Comparison of ENCODE assay signal across 18 cellular contexts in genomic region chr11:13876423-13876822, GRCh38.
DNase-seq lines count a peak whose midpoint lies in the region; ATAC-seq, FAIRE-seq and TF ChIP-seq lines count a peak whose summit lies in the region.
"Had no signal": no experiment of that assay in that cellular context is flagged by ENCODE, and none has a peak within 500 bp of the region (broad histone marks: within the 10 kb centered on the region; RNA-seq: fewer than 3 reads in every experiment).

No MANE protein-coding gene starts in this region.

- no peak for DNase-seq in OCI-LY7 (ENCODE audit: low spot score)
- peak; percentile 27 for DNase-seq in OCI-M1 (lab: John Stamatoyannopoulos, UW)
- peak; percentile 59 to 83 (median 66) for DNase-seq in K562 (ENCODE audit: extremely low read depth in 1 of 4, low spot score in 3 of 4)
- peak; percentile 31 for DNase-seq in left kidney (ENCODE audit: low read depth, low spot score)
- no peak for DNase-seq in SKM-1 (lab: John Stamatoyannopoulos, UW; ENCODE audit: unreplicated experiment)
- DNase-seq in T-helper 17 cell, result no peak
- DNase-seq: C1 segment of cervical spinal cord; Calu3; CD4-positive, alpha-beta memory T cell; COR-L47; DMS53; DMS79 treated with DMSO at 0.1 percent for 48 hours; GF-D8; H9 had no signal

- no peaks in the 10 kb centered on the region for H3K79me2 ChIP-seq in OCI-LY7 (ENCODE audit: insufficient read depth, low read depth, low read length)
- H3K79me2 ChIP-seq in K562 (ENCODE audit: control insufficient read depth, insufficient read depth, low read length), result no peaks in the 10 kb centered on the region

- H4K20me1 ChIP-seq in OCI-LY7 (ENCODE audit: insufficient read depth, low read length) (no peaks in the 10 kb centered on the region), K562 (replicated peaks; ENCODE audit: control insufficient read depth, insufficient read depth, low read length) (no peaks in the 10 kb centered on the region)

- H3K9ac ChIP-seq in K562 (ENCODE audit: insufficient read depth in 1 of 2, low read depth in 2 of 2, low read length in 2 of 2), result no peak overlapping the region

- H3K4me3 Mint-ChIP-seq in T-helper 17 cell, result no peak overlapping the region
- H3K4me3 Mint-ChIP-seq: CD4-positive, alpha-beta memory T cell; GM23338; H9 had no signal

- BruUV-seq in OCI-LY7 (replicated peaks; lab: Mats Ljungman, UMichigan) (no TSS peak), K562 (replicated peaks; lab: Mats Ljungman, UMichigan) (no TSS peak)

- no peak overlapping the region for H3K27ac Mint-ChIP-seq in T-helper 17 cell
- H3K27ac Mint-ChIP-seq: GM23338, H9 had no signal

- in situ Hi-C loops in K562 (cut with MboI), result no loop called here

- H3K9me1 ChIP-seq in K562 (ENCODE audit: control insufficient read depth, insufficient read depth, low read length), result no peaks in the 10 kb centered on the region

- POLR2A ChIA-PET in OCI-LY7 (lab: Charles Lee), result interaction anchor here (0.6 to 4.3 kb wide), 5 partner anchors 10 to 633 kb away, joined by 3 to 17 read pairs (median 3); no protein-coding TSS in a partner anchor
- POLR2A ChIA-PET in K562 (lab: Yijun Ruan, JAX), result interaction anchor here (0.5 kb wide), 1 partner anchor 1818 kb away, joined by 3 read pairs; no protein-coding TSS in a partner anchor

- peaks cover 54% of the 10 kb centered on the region for H3K4me1 ChIP-seq in OCI-LY7 (ENCODE audit: insufficient read depth, low read length, poor library complexity, severe bottlenecking)
- H3K4me1 ChIP-seq in K562 (replicated peaks in 1 of 2; ENCODE audit: control insufficient read depth in 2 of 2, insufficient read depth in 2 of 2, low read length in 2 of 2), result peaks cover 32 to 42% of the 10 kb centered on the region in 2 experiments; a peak in 4 of 5 replicates

- intact Hi-C loops in OCI-LY7 (cut with micrococcal nuclease; ENCODE audit: unreplicated experiment), result no loop called here
- intact Hi-C loops in K562 (cut with micrococcal nuclease), result no loop called here

- TF ChIP-seq RAD21 in K562 (CRISPR knock-in tag; conservative IDR thresholded peaks at IDR 0.05 in 1 of 2, IDR thresholded peaks at IDR 0.05 in 1 of 2), result no peak

- H3K9me2 ChIP-seq in OCI-LY7 (ENCODE audit: insufficient read depth, low read length), result no peaks in the 10 kb centered on the region

- TF ChIP-seq CTCF in OCI-LY7 (conservative IDR thresholded peaks at IDR 0.05; ENCODE audit: low read length) (no peak), K562 (IDR thresholded peaks at IDR 0.05 in 2 of 3, conservative IDR thresholded peaks at IDR 0.05 in 1 of 3; ENCODE audit: insufficient read depth in 2 of 3, low read depth in 1 of 3, low read length in 3 of 3) (no peak)

- FAIRE-seq in K562 (lab: Jason Lieb, UNC), result peak; percentile 80
- FAIRE-seq: GM12891, GM18507 had no signal

- H2AFZ ChIP-seq in OCI-LY7 (ENCODE audit: low read length) (peak overlapping the region; percentile 90; the same call in 1 of the 2 replicates), K562 (ENCODE audit: low read depth, low read length) (peak overlapping the region; percentile 24; the same call in 1 of the 2 replicates)
- H2AFZ ChIP-seq: GM23338 had no signal

- CTCF ChIA-PET in OCI-LY7 (lab: Charles Lee; ENCODE audit: unreplicated experiment), result no interaction called here
- CTCF ChIA-PET in K562 (lab: Yijun Ruan, JAX; ENCODE audit: low intra/inter-chr PET ratio), result no interaction called here

- H3K27ac ChIP-seq in OCI-LY7 (ENCODE audit: low read depth, low read length, poor library complexity, severe bottlenecking) (no peak overlapping the region), K562 (ENCODE audit: extremely low read depth, low read depth, low read length) (peak overlapping the region; percentile 27; the same call in 1 of the 3 replicates)

- no peak; the same call in 1 of the 2 replicates for TF ChIP-seq EP300 in K562 (IDR thresholded peaks at IDR 0.05; ENCODE audit: low read length)

- WGBS in K562 (ENCODE audit: insufficient coverage, low coverage, missing lambda C conversion rate), result 0% methylated on average over 2 of the region's 2 CpGs

- H3K36me3 ChIP-seq in OCI-LY7 (ENCODE audit: insufficient read depth, low read length), result no peaks in the 10 kb centered on the region
- no peaks in the 10 kb centered on the region for H3K36me3 ChIP-seq in K562 (ENCODE audit: control insufficient read depth, insufficient read depth, low read length)

- H3K9me3 ChIP-seq in OCI-LY7 (ENCODE audit: low read length), result no peaks in the 10 kb centered on the region
- H3K9me3 ChIP-seq in K562 (replicated peaks; ENCODE audit: control insufficient read depth, insufficient read depth, low read depth, low read length), result no peaks in the 10 kb centered on the region
- H3K9me3 ChIP-seq in T-helper 17 cell (ENCODE audit: control insufficient read depth, low read length, poor library complexity, severe bottlenecking), result no peaks in the 10 kb centered on the region

- H3K4me2 ChIP-seq in OCI-LY7 (ENCODE audit: low read length) (peak overlapping the region; percentile 28; the same call in 1 of the 2 replicates), K562 (ENCODE audit: insufficient read depth, low read length) (0 out of 2 replicates have a peak overlapping the region, but pooled peaks have one; percentile 20)
- H3K4me2 ChIP-seq: GM23338 had no signal

- peaks cover 10% of the 10 kb centered on the region for H3K4me1 Mint-ChIP-seq in T-helper 17 cell

- H3K27me3 Mint-ChIP-seq in T-helper 17 cell, result no peaks in the 10 kb centered on the region

- no peaks in the 10 kb centered on the region for H3K27me3 ChIP-seq in K562 (ENCODE audit: control insufficient read depth in 2 of 2, insufficient read depth in 2 of 2, low read length in 2 of 2)

- no peak overlapping the region for H3K4me3 ChIP-seq in OCI-LY7 (ENCODE audit: low read depth, low read length, poor library complexity, severe bottlenecking)
- H3K4me3 ChIP-seq in K562, result no peak overlapping the region
- H3K4me3 ChIP-seq: GM23338 had no signal

- ATAC-seq in K562, result peak; percentile 64
- ATAC-seq in T-helper 17 cell, result no peak
- ATAC-seq: GM23338, HCT116 had no signal

- no peak for TF ChIP-seq POLR2A in K562 (conservative IDR thresholded peaks at IDR 0.05)

- peaks cover 4% of the 10 kb centered on the region for H3K36me3 Mint-ChIP-seq in T-helper 17 cell (ENCODE audit: low read depth)
- H3K36me3 Mint-ChIP-seq: CD4-positive, alpha-beta memory T cell had no signal

TF ChIP-seq in K562, 482 proteins besides CTCF, POLR2A, EP300 and RAD21 (continues in another document):
- TF ChIP-seq HDAC6 (IDR thresholded peaks at IDR 0.05; ENCODE audit: low read depth, low read length) (no peak), TCF3 (CRISPR knock-in tag; IDR thresholded peaks at IDR 0.05) (peak; percentile 46), ZC3H11A (IDR thresholded peaks at IDR 0.05; ENCODE audit: low read depth, low read length) (no peak), NR0B1 (IDR thresholded peaks at IDR 0.05; ENCODE audit: partially characterized antibody) (no peak), E2F8 (IDR thresholded peaks at IDR 0.05; ENCODE audit: low read depth, partially characterized antibody) (no peak), CBFA2T3 (IDR thresholded peaks at IDR 0.05) (peak; percentile 63), BRF2 (IDR thresholded peaks at IDR 0.05; ENCODE audit: borderline replicate concordance, insufficient read depth, insufficient read length) (no peak), RCOR1 (IDR thresholded peaks at IDR 0.05; ENCODE audit: borderline replicate concordance in 1 of 2, low read depth in 2 of 2, low read length in 2 of 2) (peak in 1 of 2 experiments; percentile 17; a peak in 1 of 4 replicates)

Comparison
In these comparisons a context has a peak if more than half of its experiments do, and no peak if none do; other contexts are left out.
1. DNase-seq: peak in OCI-M1 (single experiment), K562 (4 of 4) and left kidney (single experiment); none in OCI-LY7 (single experiment), SKM-1 (single experiment) and T-helper 17 cell (0 of 3).